8 cellular contexts compared by ENCODE assay signal in the genomic region with DNA sequence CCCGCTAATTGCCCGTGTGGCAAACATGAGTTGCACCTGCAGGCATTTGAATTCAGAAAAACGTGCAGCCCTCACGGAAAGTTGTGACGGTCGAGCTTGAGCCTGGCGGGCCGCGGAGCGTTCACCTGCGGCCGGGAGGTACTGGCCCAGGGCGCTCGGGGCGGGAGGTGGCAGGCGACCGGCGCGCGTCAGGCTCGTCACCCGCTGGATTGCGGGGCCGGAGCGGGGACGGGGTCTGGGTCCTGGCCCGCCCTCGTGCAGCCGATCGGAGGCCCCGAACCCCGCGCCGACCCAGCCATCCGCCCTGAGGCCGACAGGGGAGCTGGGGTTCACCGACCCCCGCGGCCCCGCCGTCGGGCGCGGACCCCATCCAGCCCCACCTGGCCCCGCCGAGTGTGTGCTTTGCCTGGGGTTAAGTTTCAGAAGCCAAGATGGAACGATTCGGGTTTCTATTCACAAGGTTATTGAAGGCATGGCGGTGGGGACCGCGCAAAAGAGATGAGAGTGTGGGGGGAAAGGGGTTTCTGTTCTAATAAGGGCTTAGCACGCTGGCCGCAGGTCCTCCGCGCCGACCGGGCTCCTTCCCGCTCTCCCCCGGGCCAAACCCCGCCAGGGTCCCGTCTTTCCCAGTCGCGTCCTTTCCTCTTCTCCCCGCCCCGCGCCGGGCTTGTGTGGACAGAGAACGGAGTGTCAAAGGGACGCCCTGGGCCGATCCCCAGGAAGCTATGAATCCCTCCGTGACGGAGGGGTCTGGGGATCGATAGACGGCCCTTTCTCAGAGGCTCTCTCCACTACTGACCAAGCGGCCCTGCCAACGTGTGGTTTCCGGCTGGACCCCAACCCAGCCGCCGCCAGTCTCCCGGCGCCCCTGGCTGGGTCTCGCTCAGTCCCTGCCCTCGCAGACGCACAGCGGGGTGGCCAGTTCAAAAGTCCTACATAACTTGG. TPM values are rescaled to one million over a fixed set of nuclear protein-coding genes. Genes with fewer than 3 reads are reported as not detected.
DNase-seq lines count a peak whose midpoint lies in the region; ATAC-seq and TF ChIP-seq lines count a peak whose summit lies in the region.

No MANE protein-coding gene starts in this region.

- DNase-seq in CD4-positive, alpha-beta T cell = peak in 5 of 10 experiments; percentile 2 to 45 (median 10)
- no peak for DNase-seq in IMR-90
- DNase-seq in ecto neural progenitor cell (ENCODE audit: low spot score) = peak; percentile 72
- peak; percentile 24 to 48 for DNase-seq in memory B cell (ENCODE audit: low spot score in 2 of 2)
- DNase-seq in cortex of kidney (lab: John Stamatoyannopoulos, UW) = no peak

- H3K9me1 ChIP-seq in IMR-90 (ENCODE audit: insufficient read depth, low read length) = no peaks in the 10 kb centered on the region

- no peaks in the 10 kb centered on the region for H3K9me3 Mint-ChIP-seq in CD4-positive, alpha-beta T cell
- no peaks in the 10 kb centered on the region for H3K9me3 Mint-ChIP-seq in memory B cell

- no peak overlapping the region for H2BK20ac ChIP-seq in IMR-90 (ENCODE audit: low read depth, low read length)

- H2BK120ac ChIP-seq in IMR-90 (ENCODE audit: low read depth, low read length) = no peak overlapping the region

- no peak overlapping the region for H3K56ac ChIP-seq in IMR-90 (ENCODE audit: extremely low read depth, insufficient read depth, low read length)

- peaks cover 38% of the 10 kb centered on the region for H3K4me1 Mint-ChIP-seq in CD4-positive, alpha-beta T cell (ENCODE audit: low read depth)
- peaks cover 24% of the 10 kb centered on the region for H3K4me1 Mint-ChIP-seq in memory B cell

- peaks cover 4% of the 10 kb centered on the region for H3K36me3 Mint-ChIP-seq in CD4-positive, alpha-beta T cell (ENCODE audit: low read depth)
- peaks cover 4% of the 10 kb centered on the region for H3K36me3 Mint-ChIP-seq in memory B cell

- no peak for TF ChIP-seq RAD21 in IMR-90 (IDR thresholded peaks at IDR 0.05; ENCODE audit: low read length)

- no peak for ATAC-seq in CD4-positive, alpha-beta T cell (ENCODE audit: poor library complexity)
- ATAC-seq in IMR-90 (ENCODE audit: low read depth) (no peak), memory B cell (ENCODE audit: low read depth) (peak; percentile 7), GM19395 (IDR thresholded peaks at IDR 0.05; ENCODE audit: unreplicated experiment) (no peak)

- no peak for TF ChIP-seq POLR2A in IMR-90 (IDR thresholded peaks at IDR 0.05; ENCODE audit: low read depth, low read length)

- H3K27me3 Mint-ChIP-seq in CD4-positive, alpha-beta T cell = peaks cover 82% of the 10 kb centered on the region
- peaks cover 24% of the 10 kb centered on the region for H3K27me3 Mint-ChIP-seq in memory B cell

- CTCF ChIA-PET in CD4-positive, alpha-beta T cell (lab: Charles Lee) = no interaction called here
- CTCF ChIA-PET in IMR-90 (lab: Yijun Ruan, JAX) = no interaction called here

- H3K27ac Mint-ChIP-seq in CD4-positive, alpha-beta T cell = peak overlapping the region; percentile 73
- no peak overlapping the region for H3K27ac Mint-ChIP-seq in memory B cell

- no peak overlapping the region for H3K14ac ChIP-seq in IMR-90 (replicated peaks; ENCODE audit: low read depth, low read length)

- H2BK15ac ChIP-seq in IMR-90 (ENCODE audit: low read depth, low read length) = no peak overlapping the region

- no peak overlapping the region for H2BK5ac ChIP-seq in IMR-90 (ENCODE audit: low read depth, low read length, poor library complexity, severe bottlenecking)

- H3K4me3 Mint-ChIP-seq in CD4-positive, alpha-beta T cell = peak overlapping the region; percentile 93
- H3K4me3 Mint-ChIP-seq in memory B cell = peak overlapping the region; percentile 82

- peak overlapping the region; percentile 80 for H3K4me2 ChIP-seq in IMR-90 (ENCODE audit: low read depth, low read length)

- POLR2A ChIA-PET in CD4-positive, alpha-beta T cell (lab: Charles Lee) = interaction anchor here (0.7 to 3.6 kb wide), 6 partner anchors 33 to 437 kb away, joined by 3 to 33 read pairs (median 10); a partner anchor contains a TSS
- POLR2A ChIA-PET in IMR-90 (lab: Charles Lee; ENCODE audit: unreplicated experiment) = no interaction called here

- H3K4ac ChIP-seq in IMR-90 (ENCODE audit: low read depth, low read length) = no peak overlapping the region

- H2AK5ac ChIP-seq in IMR-90 (ENCODE audit: low read depth, low read length) = no peak overlapping the region

- no peak overlapping the region for H4K5ac ChIP-seq in IMR-90 (ENCODE audit: low read depth, low read length)

- TF ChIP-seq CTCF in CD4-positive, alpha-beta T cell (IDR thresholded peaks at IDR 0.05) = no peak
- TF ChIP-seq CTCF in IMR-90 (conservative IDR thresholded peaks at IDR 0.05; ENCODE audit: low read depth, low read length) (no peak), VCaP (conservative IDR thresholded peaks at IDR 0.05) (no peak)

- H3K27ac ChIP-seq in CD4-positive, alpha-beta T cell (ENCODE audit: low read depth, low read length) = no peak overlapping the region
- no peak overlapping the region for H3K27ac ChIP-seq in IMR-90 (ENCODE audit: insufficient read depth, low read length)
- peak overlapping the region; percentile 54 for H3K27ac ChIP-seq in VCaP
- H3K27ac ChIP-seq in stomach smooth muscle (ENCODE audit: low read length) = peak overlapping the region; percentile 56

- BruUV-seq in IMR-90 (replicated peaks; lab: Mats Ljungman, UMichigan) = no TSS peak

- in situ Hi-C loops in IMR-90 (cut with MboI; ENCODE audit: low sequenced_read_pairs) = no loop called here

- H3K27me3 ChIP-seq in CD4-positive, alpha-beta T cell (ENCODE audit: control insufficient read depth, insufficient read depth, low read length) = peaks cover 61% of the 10 kb centered on the region
- peaks cover 64% of the 10 kb centered on the region for H3K27me3 ChIP-seq in IMR-90 (ENCODE audit: control insufficient read depth, insufficient read depth, low read length)
- peaks cover 25 to 50% of the 10 kb centered on the region in 2 donors for H3K27me3 ChIP-seq in stomach smooth muscle (ENCODE audit: control insufficient read depth in 1 of 2, insufficient read depth in 2 of 2, low read length in 2 of 2)

- H4K20me1 ChIP-seq in IMR-90 (ENCODE audit: insufficient read depth, low read length) = no peaks in the 10 kb centered on the region

- H3K18ac ChIP-seq in IMR-90 (ENCODE audit: low read depth, low read length) = no peak overlapping the region

- no peak overlapping the region for H4K91ac ChIP-seq in IMR-90 (ENCODE audit: insufficient read depth, low read depth, low read length)

- no peak overlapping the region for H3K23ac ChIP-seq in IMR-90 (ENCODE audit: low read depth, low read length)

- dilution Hi-C loops in IMR-90 (cut with HindIII; ENCODE audit: low sequenced_read_pairs, unreplicated experiment) = no loop called here

- peaks cover 10% of the 10 kb centered on the region for H3K4me1 ChIP-seq in IMR-90 (ENCODE audit: control insufficient read depth, insufficient read depth, low read length)
- peaks cover 22% of the 10 kb centered on the region for H3K4me1 ChIP-seq in stomach smooth muscle (ENCODE audit: control insufficient read depth, insufficient read depth, low read length)

- H3K9me3 ChIP-seq in CD4-positive, alpha-beta T cell (ENCODE audit: control insufficient read depth, low read length) = no peaks in the 10 kb centered on the region
- H3K9me3 ChIP-seq in IMR-90 (ENCODE audit: control insufficient read depth, insufficient read depth, low read length) (no peaks in the 10 kb centered on the region; the same call in 1 of the 2 replicates), stomach smooth muscle (ENCODE audit: control insufficient read depth in 2 of 2, low read length in 2 of 2) (no peaks in the 10 kb centered on the region)

- no peak overlapping the region for H4K8ac ChIP-seq in IMR-90 (ENCODE audit: low read depth in 2 of 2, low read length in 2 of 2)

- H3K36me3 ChIP-seq in IMR-90 (ENCODE audit: control insufficient read depth, insufficient read depth, low read length) (no peaks in the 10 kb centered on the region), stomach smooth muscle (ENCODE audit: control insufficient read depth in 2 of 2, insufficient read depth in 2 of 2, low read length in 2 of 2) (no peaks in the 10 kb centered on the region)

- peak overlapping the region; percentile 77 for H2AFZ ChIP-seq in IMR-90 (replicated peaks; ENCODE audit: low read length, poor library complexity)

- no peak overlapping the region for H2AK9ac ChIP-seq in IMR-90 (replicated peaks; ENCODE audit: low read depth, low read length, poor library complexity)

- H3K4me3 ChIP-seq in IMR-90 (ENCODE audit: insufficient read depth, low read depth, low read length) (peak overlapping the region; percentile 31), stomach smooth muscle (ENCODE audit: low read length in 2 of 2) (peak overlapping the region; percentile 74 to 81)

- intact Hi-C loops in CD4-positive, alpha-beta T cell (cut with DNase I, micrococcal nuclease) = loop anchor here in 1 of 2 experiments (2.0 kb wide), 1 partner anchor 21 kb away; no protein-coding TSS in a partner anchor
- intact Hi-C loops in IMR-90 (cut with micrococcal nuclease) = loop anchor here (5.0 kb wide), 1 partner anchor 386 kb away; no protein-coding TSS in a partner anchor

- WGBS in IMR-90 (ENCODE audit: extremely low coverage in 2 of 2, insufficient read length in 1 of 2), 2 experiments = 1% methylated on average over 39 of the region's 85 CpGs; no CpG with 5 or more reads in 1 of the 2 experiments

- no peaks in the 10 kb centered on the region for H3K79me1 ChIP-seq in IMR-90 (ENCODE audit: low read depth in 1 of 2, low read length in 2 of 2)

- H3K9ac ChIP-seq in IMR-90 (ENCODE audit: low read depth, low read length) (no peak overlapping the region), stomach smooth muscle (ENCODE audit: low read length in 2 of 2) (peak overlapping the region; percentile 59 to 69)

TF ChIP-seq in IMR-90, 13 proteins besides CTCF, POLR2A, EP300 and RAD21 (continues in another document):
- no peak for TF ChIP-seq RCOR1 (IDR thresholded peaks at IDR 0.05; ENCODE audit: insufficient replicate concordance, low read length)
- no peak for TF ChIP-seq MAZ (IDR thresholded peaks at IDR 0.05; ENCODE audit: borderline replicate concordance, low read depth, low read length)
- TF ChIP-seq SMC3 (IDR thresholded peaks at IDR 0.05; ENCODE audit: low read depth, low read length) = no peak
- TF ChIP-seq BHLHE40 (IDR thresholded peaks at IDR 0.05; ENCODE audit: low read depth, low read length) = no peak
- no peak for TF ChIP-seq NFE2L2 (IDR thresholded peaks at IDR 0.05; ENCODE audit: low read depth, low read length)
- TF ChIP-seq CEBPB (IDR thresholded peaks at IDR 0.05; ENCODE audit: low read depth, low read length) = no peak

RNA-seq across cellular contexts. Expression of a gene that starts 1.6 kb away (rescaled TPM):
- under 1 TPM; 0.08 to 0.30 TPM for total RNA-seq in CD4-positive, alpha-beta T cell
- not detected in 2 replicates for total RNA-seq in IMR-90 (2012; rRNA removed)
- polyA plus RNA-seq in IMR-90 (2012; rRNA removed) = not detected in 2 replicates
- polyA plus RNA-seq in IMR-90 (2012; cell fraction: cytosol; rRNA removed) = not detected in 2 replicates
- 0.03 and 0.05 TPM in 2 replicates for polyA plus RNA-seq in IMR-90 (2012; cell fraction: nucleus; rRNA removed; ENCODE audit: low replicate concordance)

RNA-seq across cellular contexts. Expression of a gene that starts 42.9 kb away (rescaled TPM):
- 10 to 100 TPM; 34.6 to 35.7 TPM for total RNA-seq in CD4-positive, alpha-beta T cell
- 12.9 and 17.2 TPM in 2 replicates for total RNA-seq in IMR-90 (2012; rRNA removed)
- polyA plus RNA-seq in IMR-90 (2012; rRNA removed) = 8.8 and 12.6 TPM in 2 replicates
- polyA plus RNA-seq in IMR-90 (2012; cell fraction: cytosol; rRNA removed) = 6.8 and 9.2 TPM in 2 replicates
- polyA plus RNA-seq in IMR-90 (2012; cell fraction: nucleus; rRNA removed; ENCODE audit: low replicate concordance) = 13.3 and 41.5 TPM in 2 replicates

Comparison
In these comparisons a context has a peak if more than half of its experiments do, and no peak if none do; other contexts are left out.
1. DNase-seq: peak in ecto neural progenitor cell (single experiment) and memory B cell (2 of 2); none in IMR-90 (single experiment) and cortex of kidney (single experiment).
2. H3K27ac ChIP-seq: peak in VCaP (single experiment) and stomach smooth muscle (single experiment); none in CD4-positive, alpha-beta T cell (single experiment) and IMR-90 (single experiment).